27 cellular contexts compared by ENCODE assay signal in genomic region chr15:66102563-66103292, GRCh38.
"Had no signal": no experiment of that assay in that cellular context is flagged by ENCODE, and none has a peak within 500 bp of the region (broad histone marks: within the 10 kb centered on the region; RNA-seq: fewer than 3 reads in every experiment).

No MANE protein-coding gene starts in this region.

- H3K9me3 ChIP-seq: adrenal gland, ascending aorta, neutrophil, stomach, thyroid gland, upper lobe of left lung had no signal

- FAIRE-seq: TTC549 had no signal

- ATAC-seq: activated CD4-positive, CD25-positive, alpha-beta regulatory T cell treated with anti-CD3 and anti-CD28 coated beads, Interleukin-2, amount 50 U/mL, for 24 hours; esophagus mucosa; stimulated activated memory B cell treated with anti-CD40 and anti-IgM and Interleukin-4, amounts not matched to agents 10 μg/mL and 1 μg/mL and 100 μg/mL, for 72 hours had no signal

- H3K4me1 ChIP-seq: adrenal gland, ascending aorta, thyroid gland had no signal

- H3K4me3 ChIP-seq: adrenal gland, ascending aorta, smooth muscle cell, stomach, thyroid gland, upper lobe of left lung had no signal

- H3K27ac ChIP-seq: adrenal gland, ascending aorta, brain microvascular endothelial cell, neutrophil, stomach, thyroid gland, upper lobe of left lung, VCaP had no signal

- H3K36me3 ChIP-seq: adrenal gland, ascending aorta, brain microvascular endothelial cell, neutrophil, stomach, thyroid gland, upper lobe of left lung had no signal

- H3K27me3 ChIP-seq: adrenal gland, ascending aorta, thyroid gland, upper lobe of left lung had no signal

- DNase-seq: activated CD4-positive, alpha-beta T cell treated with anti-CD3 and anti-CD28 coated beads for 48 hours; activated CD4-positive, alpha-beta T cell treated with anti-CD3 and anti-CD28 coated beads, Interleukin-2, amount 50 U/mL, for 48 hours; activated CD8-positive, alpha-beta memory T cell treated with anti-CD3 and anti-CD28 coated beads for 24 hours; activated effector memory CD4-positive, alpha-beta T cell treated with anti-CD3 and anti-CD28 coated beads, Interleukin-2, amount 50 U/mL, for 16 hours; activated naive CD4-positive, alpha-beta T cell treated with anti-CD3 and anti-CD28 coated beads for 36 hours; activated naive CD8-positive, alpha-beta T cell treated with anti-CD3 and anti-CD28 coated beads for 36 hours; adrenal gland; brain microvascular endothelial cell; endodermal cell; foreskin fibroblast; islet precursor cell; naive B cell; nephron progenitor cell; stimulated activated CD4-positive, alpha-beta T cell treated with anti-CD3 and anti-CD28 coated beads, Interleukin-1b, Interleukin-23, amount 100 ng/mL, for 48 hours; stimulated activated CD4-positive, alpha-beta T cell treated with anti-CD3 and anti-CD28 coated beads, Interleukin-4, amount 100 ng/mL, for 4 hours; stimulated activated CD8-positive, alpha-beta memory T cell treated with anti-CD3 and anti-CD28 coated beads, Interleukin-4, amount 100 ng/mL, for 48 hours; stomach; thyroid gland; upper lobe of left lung had no signal
